In the genomic region with DNA sequence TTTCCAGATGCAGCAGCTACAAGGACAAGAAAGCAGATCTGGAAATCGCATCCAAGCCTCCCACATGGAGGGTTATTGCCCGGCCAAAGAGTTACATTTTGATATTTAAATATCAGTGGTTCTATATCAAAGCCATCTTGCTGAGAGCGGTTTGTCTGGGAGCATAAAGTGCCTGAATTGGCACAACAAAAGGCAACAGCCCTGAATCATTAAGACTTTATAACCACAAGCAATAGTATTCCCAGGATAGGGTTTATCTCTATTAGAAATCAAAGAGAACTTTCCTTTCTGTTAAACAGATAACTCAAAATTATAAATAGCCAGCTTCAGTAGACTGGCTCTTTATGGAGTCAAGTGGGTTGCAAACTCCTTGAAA, we compare ENCODE assay signal across 12 cellular contexts.
"Had no signal": no experiment of that assay in that cellular context is flagged by ENCODE, and none has a peak within 500 bp of the region (broad histone marks: within the 10 kb centered on the region; RNA-seq: fewer than 3 reads in every experiment).

No MANE protein-coding gene starts in this region.

- H3K4me1 Mint-ChIP-seq: activated CD4-positive, alpha-beta T cell treated with anti-CD3 and anti-CD28 coated beads for 36 hours; activated CD8-positive, alpha-beta memory T cell treated with anti-CD3 and anti-CD28 coated beads, Interleukin-2, amount 10 ng/mL, durations not matched to agents 7 days and 5 days; activated naive CD4-positive, alpha-beta T cell treated with anti-CD3 and anti-CD28 coated beads, Interleukin-2, amount 10 ng/mL, durations not matched to agents 7 days and 5 days; immature natural killer cell; stimulated activated effector memory CD8-positive, alpha-beta T cell treated with anti-CD3 and anti-CD28 coated beads, Interleukin-12 subunit alpha, Interleukin-12 subunit beta, amount 100 ng/mL, for 72 hours; T-helper 17 cell had no signal

- H3K9me3 ChIP-seq: uterus had no signal

- H3K36me3 ChIP-seq: uterus, WERI-Rb-1 had no signal

- H3K36me3 Mint-ChIP-seq: activated CD4-positive, alpha-beta memory T cell treated with anti-CD3 and anti-CD28 coated beads for 36 hours; activated CD8-positive, alpha-beta memory T cell treated with anti-CD3 and anti-CD28 coated beads, Interleukin-2, amount 10 ng/mL, durations not matched to agents 7 days and 5 days; activated naive CD4-positive, alpha-beta T cell treated with anti-CD3 and anti-CD28 coated beads, Interleukin-2, amount 10 ng/mL, durations not matched to agents 7 days and 5 days; immature natural killer cell; stimulated activated effector memory CD8-positive, alpha-beta T cell treated with anti-CD3 and anti-CD28 coated beads, Interleukin-12 subunit alpha, Interleukin-12 subunit beta, amount 100 ng/mL, for 72 hours had no signal

- ATAC-seq: activated CD4-positive, alpha-beta T cell treated with anti-CD3 and anti-CD28 coated beads for 36 hours; activated CD8-positive, alpha-beta memory T cell treated with anti-CD3 and anti-CD28 coated beads, Interleukin-2, amount 10 ng/mL, durations not matched to agents 7 days and 5 days; stimulated activated effector memory CD8-positive, alpha-beta T cell treated with anti-CD3 and anti-CD28 coated beads, Interleukin-12 subunit alpha, Interleukin-12 subunit beta, amount 100 ng/mL, for 72 hours; T-helper 17 cell had no signal

- H3K27me3 Mint-ChIP-seq: activated CD4-positive, alpha-beta memory T cell treated with anti-CD3 and anti-CD28 coated beads for 36 hours; activated CD4-positive, alpha-beta T cell treated with anti-CD3 and anti-CD28 coated beads for 36 hours; activated CD8-positive, alpha-beta memory T cell treated with anti-CD3 and anti-CD28 coated beads, Interleukin-2, amount 10 ng/mL, durations not matched to agents 7 days and 5 days; activated naive CD4-positive, alpha-beta T cell treated with anti-CD3 and anti-CD28 coated beads, Interleukin-2, amount 10 ng/mL, durations not matched to agents 7 days and 5 days; T-helper 17 cell had no signal

- H3K4me1 ChIP-seq: uterus had no signal

- H3K27ac ChIP-seq: uterus, WERI-Rb-1 had no signal

- H3K27ac Mint-ChIP-seq: activated CD4-positive, alpha-beta memory T cell treated with anti-CD3 and anti-CD28 coated beads for 36 hours; activated CD4-positive, alpha-beta T cell treated with anti-CD3 and anti-CD28 coated beads for 36 hours; activated CD8-positive, alpha-beta memory T cell treated with anti-CD3 and anti-CD28 coated beads, Interleukin-2, amount 10 ng/mL, durations not matched to agents 7 days and 5 days; activated naive CD4-positive, alpha-beta T cell treated with anti-CD3 and anti-CD28 coated beads, Interleukin-2, amount 10 ng/mL, durations not matched to agents 7 days and 5 days; immature natural killer cell; stimulated activated effector memory CD8-positive, alpha-beta T cell treated with anti-CD3 and anti-CD28 coated beads, Interleukin-12 subunit alpha, Interleukin-12 subunit beta, amount 100 ng/mL, for 72 hours; T-helper 17 cell had no signal

- H3K4me3 Mint-ChIP-seq: activated CD4-positive, alpha-beta memory T cell treated with anti-CD3 and anti-CD28 coated beads for 36 hours; activated CD4-positive, alpha-beta T cell treated with anti-CD3 and anti-CD28 coated beads for 36 hours; activated CD8-positive, alpha-beta memory T cell treated with anti-CD3 and anti-CD28 coated beads, Interleukin-2, amount 10 ng/mL, durations not matched to agents 7 days and 5 days; activated naive CD4-positive, alpha-beta T cell treated with anti-CD3 and anti-CD28 coated beads, Interleukin-2, amount 10 ng/mL, durations not matched to agents 7 days and 5 days; immature natural killer cell; stimulated activated effector memory CD8-positive, alpha-beta T cell treated with anti-CD3 and anti-CD28 coated beads, Interleukin-12 subunit alpha, Interleukin-12 subunit beta, amount 100 ng/mL, for 72 hours; T-helper 17 cell had no signal

- DNase-seq: activated CD4-positive, alpha-beta memory T cell treated with anti-CD3 and anti-CD28 coated beads for 36 hours; activated CD4-positive, alpha-beta T cell treated with anti-CD3 and anti-CD28 coated beads for 36 hours; activated CD8-positive, alpha-beta memory T cell treated with anti-CD3 and anti-CD28 coated beads, Interleukin-2, amount 10 ng/mL, durations not matched to agents 7 days and 5 days; activated naive CD4-positive, alpha-beta T cell treated with anti-CD3 and anti-CD28 coated beads, Interleukin-2, amount 10 ng/mL, durations not matched to agents 7 days and 5 days; activated T-cell treated with anti-CD3 and anti-CD28 coated beads, Interleukin-2, amount 50 U/mL, for 1 hour; glutamatergic neuron; hypothalamus; immature natural killer cell; T-helper 17 cell; uterus; WERI-Rb-1 had no signal

- H3K4me3 ChIP-seq: uterus had no signal

- H3K27me3 ChIP-seq: uterus had no signal
